ENCODE assay signal across 8 cellular contexts in genomic region chr10:59234814-59235429, GRCh38. TPM values are rescaled to one million over a fixed set of nuclear protein-coding genes. Genes with fewer than 3 reads are reported as not detected.
DNase-seq lines count a peak whose midpoint lies in the region; ATAC-seq and TF ChIP-seq lines count a peak whose summit lies in the region.

No MANE protein-coding gene starts in this region.

- no peaks in the 10 kb centered on the region for H3K9me3 ChIP-seq in upper lobe of left lung

- H3K36me3 Mint-ChIP-seq in activated CD8-positive, alpha-beta T cell treated with anti-CD3 and anti-CD28 coated beads for 36 hours (ENCODE audit: low read depth), result no peaks in the 10 kb centered on the region

- no peak overlapping the region for H3K4me3 ChIP-seq in upper lobe of left lung

- no peak overlapping the region for H3K27ac ChIP-seq in upper lobe of left lung

- H3K27me3 Mint-ChIP-seq in activated CD8-positive, alpha-beta T cell treated with anti-CD3 and anti-CD28 coated beads for 36 hours, result no peaks in the 10 kb centered on the region

- H3K9me3 Mint-ChIP-seq in activated CD8-positive, alpha-beta T cell treated with anti-CD3 and anti-CD28 coated beads for 36 hours, result no peaks in the 10 kb centered on the region

- ATAC-seq in activated CD8-positive, alpha-beta T cell treated with anti-CD3 and anti-CD28 coated beads for 36 hours, result no peak
- no peak for ATAC-seq in upper lobe of left lung (ENCODE audit: low FRiP score in 2 of 2)

- no peak for TF ChIP-seq CTCF in activated CD8-positive, alpha-beta T cell treated with anti-CD3 and anti-CD28 coated beads for 36 hours (IDR thresholded peaks at IDR 0.05)
- peak in 3 of 6 experiments; percentile 14 to 24 (median 17) for TF ChIP-seq CTCF in upper lobe of left lung (IDR thresholded peaks at IDR 0.05)

- H3K4me1 Mint-ChIP-seq in activated CD8-positive, alpha-beta T cell treated with anti-CD3 and anti-CD28 coated beads for 36 hours (ENCODE audit: low read depth), result no peaks in the 10 kb centered on the region

- H3K36me3 ChIP-seq in upper lobe of left lung, result no peaks in the 10 kb centered on the region

- POLR2A ChIA-PET in activated CD8-positive, alpha-beta T cell treated with anti-CD3 and anti-CD28 coated beads for 36 hours (lab: Charles Lee), result no interaction called here

- CTCF ChIA-PET in activated CD8-positive, alpha-beta T cell treated with anti-CD3 and anti-CD28 coated beads for 36 hours (lab: Charles Lee), result no interaction called here

- in situ Hi-C loops in KBM-7 (cut with MboI; ENCODE audit: low pct_unique_long_range_greater_than_20kb, low sequenced_read_pairs), result no loop called here

- no peak for TF ChIP-seq POLR2A in upper lobe of left lung (IDR thresholded peaks at IDR 0.05)

- no peaks in the 10 kb centered on the region for H3K27me3 ChIP-seq in upper lobe of left lung

- H3K4me3 Mint-ChIP-seq in activated CD8-positive, alpha-beta T cell treated with anti-CD3 and anti-CD28 coated beads for 36 hours, result no peak overlapping the region

- intact Hi-C loops in activated CD8-positive, alpha-beta T cell treated with anti-CD3 and anti-CD28 coated beads for 36 hours (cut with micrococcal nuclease), result no loop called here

- H3K4me1 ChIP-seq in upper lobe of left lung, result no peaks in the 10 kb centered on the region

- DNase-seq in EH (ENCODE audit: low read depth) (peak; percentile 43), KBM-7 (peak; percentile 26), left kidney (ENCODE audit: low read depth, low spot score) (peak; percentile 60), NCI-H1930 (lab: John Stamatoyannopoulos, UW) (no peak), upper lobe of left lung (no peak)
- DNase-seq in activated CD8-positive, alpha-beta T cell treated with anti-CD3 and anti-CD28 coated beads for 36 hours, result peak; percentile 7
- DNase-seq in activated CD4-positive, alpha-beta T cell treated with anti-CD3 and anti-CD28 coated beads for 48 hours, result no peak
- DNase-seq in NK-92 treated with Interleukin-12 subunit alpha and Interleukin-12 subunit beta, amount 100 ng/mL, for 24 hours (lab: John Stamatoyannopoulos, UW), result no peak

- H3K27ac Mint-ChIP-seq in activated CD8-positive, alpha-beta T cell treated with anti-CD3 and anti-CD28 coated beads for 36 hours, result no peak overlapping the region

- no peak for TF ChIP-seq EP300 in upper lobe of left lung (IDR thresholded peaks at IDR 0.05)

RNA-seq across cellular contexts. Expression of gene PHYHIPL, which starts 58.5 kb away (rescaled TPM):
- not detected for total RNA-seq in activated CD8-positive, alpha-beta T cell treated with anti-CD3 and anti-CD28 coated beads for 36 hours
- under 1 TPM in 2 of 6 donors, not detected in 4; 0.06 to 0.30 TPM for total RNA-seq in upper lobe of left lung

Comparison
In these comparisons a context has a peak if more than half of its experiments do, and no peak if none do; other contexts are left out.
1. DNase-seq: peak in EH (single experiment), KBM-7 (single experiment), activated CD8-positive, alpha-beta T cell treated with anti-CD3 and anti-CD28 coated beads for 36 hours (single experiment) and left kidney (single experiment); none in NCI-H1930 (0 of 2), activated CD4-positive, alpha-beta T cell treated with anti-CD3 and anti-CD28 coated beads for 48 hours (single experiment), NK-92 treated with Interleukin-12 subunit alpha and Interleukin-12 subunit beta, amount 100 ng/mL, for 24 hours (single experiment) and upper lobe of left lung (0 of 2).